In the genomic region with DNA sequence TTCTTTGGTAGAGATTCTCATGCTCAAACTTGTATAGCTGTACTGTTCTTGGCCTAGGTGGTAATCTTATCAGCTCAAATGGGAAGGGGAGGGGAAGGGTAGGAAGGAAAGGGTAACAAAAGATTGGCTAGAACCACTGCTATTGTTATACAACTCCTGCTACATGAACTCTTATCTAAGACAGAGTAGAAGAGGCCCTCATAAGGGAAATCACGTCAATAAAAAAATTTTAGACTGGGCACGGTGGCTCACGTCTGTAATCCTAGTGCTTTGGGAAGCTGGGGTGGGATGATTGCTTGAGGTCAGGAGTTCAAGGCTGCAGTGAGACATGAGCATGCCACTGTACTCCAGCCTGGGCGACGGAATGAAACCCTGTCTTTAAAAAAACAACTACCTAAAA, we compare ENCODE assay signal across 10 cellular contexts. TPM values are rescaled to one million over a fixed set of nuclear protein-coding genes. Genes with fewer than 3 reads are reported as not detected.
A peak's percentile ranks its signal among the peaks of the same experiment; 100 is the strongest.
DNase-seq lines count a peak whose midpoint lies in the region; ATAC-seq and TF ChIP-seq lines count a peak whose summit lies in the region.
"Had no signal": no experiment of that assay in that cellular context is flagged by ENCODE, and none has a peak within 500 bp of the region (broad histone marks: within the 10 kb centered on the region; RNA-seq: fewer than 3 reads in every experiment).

No MANE protein-coding gene starts in this region.

- peaks cover 63% of the 10 kb centered on the region for H3K36me3 Mint-ChIP-seq in activated CD8-positive, alpha-beta memory T cell treated with anti-CD3 and anti-CD28 coated beads, Interleukin-2, amount 10 ng/mL, durations not matched to agents 7 days and 5 days

- no peaks in the 10 kb centered on the region for H3K27me3 Mint-ChIP-seq in activated CD8-positive, alpha-beta memory T cell treated with anti-CD3 and anti-CD28 coated beads, Interleukin-2, amount 10 ng/mL, durations not matched to agents 7 days and 5 days
- H3K27me3 Mint-ChIP-seq: memory B cell had no signal

- no peak for TF ChIP-seq RAD21 in liver (IDR thresholded peaks at IDR 0.05)

- H3K27ac Mint-ChIP-seq in activated CD8-positive, alpha-beta memory T cell treated with anti-CD3 and anti-CD28 coated beads, Interleukin-2, amount 10 ng/mL, durations not matched to agents 7 days and 5 days = peak overlapping the region; percentile 96
- H3K27ac Mint-ChIP-seq: memory B cell had no signal

- peak; percentile 20 for ATAC-seq in activated CD8-positive, alpha-beta memory T cell treated with anti-CD3 and anti-CD28 coated beads, Interleukin-2, amount 10 ng/mL, durations not matched to agents 7 days and 5 days
- ATAC-seq in thoracic aorta (ENCODE audit: insufficient number of reproducible peaks, low FRiP score, low read depth) = no peak

- 31 to 43% (median 36%) methylated on average over 5 of the region's 5 CpGs for WGBS in adrenal gland, 4 donors
- 65% methylated on average over 5 of the region's 5 CpGs for WGBS in liver

- H3K9me3 Mint-ChIP-seq in activated CD8-positive, alpha-beta memory T cell treated with anti-CD3 and anti-CD28 coated beads, Interleukin-2, amount 10 ng/mL, durations not matched to agents 7 days and 5 days (ENCODE audit: low read depth) = no peaks in the 10 kb centered on the region
- H3K9me3 Mint-ChIP-seq: HFFc6, memory B cell had no signal

- H3K4me3 ChIP-seq in adrenal gland (no peak overlapping the region), liver (ENCODE audit: low read depth in 1 of 3, low read length in 3 of 3) (no peak overlapping the region), thoracic aorta (no peak overlapping the region)

- H3K27ac ChIP-seq in adrenal gland (peak overlapping the region in 4 of 5 donors; percentile 42 to 82 (median 53)), liver (ENCODE audit: low read depth in 1 of 2, low read length in 2 of 2) (peak overlapping the region; percentile 32 to 42), thoracic aorta (peak overlapping the region; percentile 27 to 55)

- no peak overlapping the region for H3K9ac ChIP-seq in liver (ENCODE audit: low read depth in 1 of 2, low read length in 2 of 2)

- H3K4me1 ChIP-seq in adrenal gland (replicated peaks in 1 of 2) = peaks cover 34 to 76% of the 10 kb centered on the region in 2 donors
- peaks cover 4 to 20% (median 9%) of the 10 kb centered on the region in 4 donors for H3K4me1 ChIP-seq in liver (ENCODE audit: control insufficient read depth in 4 of 4, insufficient read depth in 4 of 4, low read length in 3 of 4)
- H3K4me1 ChIP-seq in thoracic aorta (ENCODE audit: control insufficient read depth in 1 of 2, low read depth in 2 of 2) = peaks cover 52 to 58% of the 10 kb centered on the region in 2 donors

- no peak for DNase-seq in activated CD8-positive, alpha-beta memory T cell treated with anti-CD3 and anti-CD28 coated beads, Interleukin-2, amount 10 ng/mL, durations not matched to agents 7 days and 5 days
- no peak for DNase-seq in activated CD8-positive, alpha-beta memory T cell treated with anti-CD3 and anti-CD28 coated beads, Interleukin-2, amount 50 U/mL, for 48 hours
- DNase-seq in adrenal gland = peak; percentile 42 to 83 (median 67)
- DNase-seq in thoracic aorta (ENCODE audit: low spot score) = no peak
- DNase-seq in iPS-NIHi11 (ENCODE audit: low spot score) = no peak
- DNase-seq in stimulated activated CD4-positive, alpha-beta T cell treated with anti-CD3 and anti-CD28 coated beads, Interleukin-4, amount 100 ng/mL, for 1 hour = no peak
- DNase-seq in stimulated activated CD4-positive, alpha-beta T cell treated with anti-CD3 and anti-CD28 coated beads, Interleukin-2, amount 100 ng/mL, for 48 hours = no peak
- DNase-seq: HFFc6 had no signal

- intact Hi-C loops in adrenal gland (cut with DNase I) = no loop called here

- no peak for TF ChIP-seq CTCF in adrenal gland (IDR thresholded peaks at IDR 0.05)
- no peak for TF ChIP-seq CTCF in liver (IDR thresholded peaks at IDR 0.05; ENCODE audit: low read depth, low read length, missing input control)
- no peak for TF ChIP-seq CTCF in thoracic aorta (IDR thresholded peaks at IDR 0.05)

- H3K4me3 Mint-ChIP-seq in activated CD8-positive, alpha-beta memory T cell treated with anti-CD3 and anti-CD28 coated beads, Interleukin-2, amount 10 ng/mL, durations not matched to agents 7 days and 5 days = peak overlapping the region; percentile 54
- H3K4me3 Mint-ChIP-seq: HFFc6 had no signal

- H3K27me3 ChIP-seq in adrenal gland = no peaks in the 10 kb centered on the region
- no peaks in the 10 kb centered on the region for H3K27me3 ChIP-seq in liver (ENCODE audit: control insufficient read depth in 4 of 4, insufficient read depth in 4 of 4, low read length in 3 of 4)
- no peaks in the 10 kb centered on the region for H3K27me3 ChIP-seq in thoracic aorta (replicated peaks; ENCODE audit: insufficient read depth)

- H3K36me3 ChIP-seq in adrenal gland (replicated peaks in 1 of 2) (peaks cover 0 to 38% of the 10 kb centered on the region in 2 donors), liver (ENCODE audit: control insufficient read depth in 4 of 4, insufficient read depth in 3 of 4, low read depth in 1 of 4, low read length in 3 of 4) (peaks cover 8 to 61% (median 39%) of the 10 kb centered on the region in 4 donors), thoracic aorta (peaks cover 21% of the 10 kb centered on the region)

- peaks cover 76% of the 10 kb centered on the region for H3K4me1 Mint-ChIP-seq in activated CD8-positive, alpha-beta memory T cell treated with anti-CD3 and anti-CD28 coated beads, Interleukin-2, amount 10 ng/mL, durations not matched to agents 7 days and 5 days

- CTCF ChIA-PET in activated CD8-positive, alpha-beta memory T cell treated with anti-CD3 and anti-CD28 coated beads, Interleukin-2, amount 10 ng/mL, durations not matched to agents 7 days and 5 days (lab: Charles Lee) = interaction anchor here (0.7 to 3.2 kb wide), 12 partner anchors 8 to 144 kb away, joined by 3 to 35 read pairs (median 3); no protein-coding TSS in a partner anchor

- peak in 1 of 2 donors; percentile 11 for TF ChIP-seq POLR2A in adrenal gland (IDR thresholded peaks at IDR 0.05)

- H3K9me3 ChIP-seq in adrenal gland (replicated peaks in 1 of 3) = no peaks in the 10 kb centered on the region
- no peaks in the 10 kb centered on the region for H3K9me3 ChIP-seq in liver (ENCODE audit: control insufficient read depth in 4 of 4, low read length in 3 of 4)
- no peaks in the 10 kb centered on the region for H3K9me3 ChIP-seq in thoracic aorta

TF ChIP-seq in liver, 16 proteins besides CTCF, POLR2A, EP300 and RAD21 (continues in another document):
- TF ChIP-seq, protein P1, sequence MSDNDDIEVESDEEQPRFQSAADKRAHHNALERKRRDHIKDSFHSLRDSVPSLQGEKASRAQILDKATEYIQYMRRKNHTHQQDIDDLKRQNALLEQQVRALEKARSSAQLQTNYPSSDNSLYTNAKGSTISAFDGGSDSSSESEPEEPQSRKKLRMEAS (IDR thresholded peaks at IDR 0.05) = no peak
- TF ChIP-seq TAF1 (conservative IDR thresholded peaks at IDR 0.05) (no peak), HNF4A (conservative IDR thresholded peaks at IDR 0.05) (no peak)
- TF ChIP-seq, protein P2, sequence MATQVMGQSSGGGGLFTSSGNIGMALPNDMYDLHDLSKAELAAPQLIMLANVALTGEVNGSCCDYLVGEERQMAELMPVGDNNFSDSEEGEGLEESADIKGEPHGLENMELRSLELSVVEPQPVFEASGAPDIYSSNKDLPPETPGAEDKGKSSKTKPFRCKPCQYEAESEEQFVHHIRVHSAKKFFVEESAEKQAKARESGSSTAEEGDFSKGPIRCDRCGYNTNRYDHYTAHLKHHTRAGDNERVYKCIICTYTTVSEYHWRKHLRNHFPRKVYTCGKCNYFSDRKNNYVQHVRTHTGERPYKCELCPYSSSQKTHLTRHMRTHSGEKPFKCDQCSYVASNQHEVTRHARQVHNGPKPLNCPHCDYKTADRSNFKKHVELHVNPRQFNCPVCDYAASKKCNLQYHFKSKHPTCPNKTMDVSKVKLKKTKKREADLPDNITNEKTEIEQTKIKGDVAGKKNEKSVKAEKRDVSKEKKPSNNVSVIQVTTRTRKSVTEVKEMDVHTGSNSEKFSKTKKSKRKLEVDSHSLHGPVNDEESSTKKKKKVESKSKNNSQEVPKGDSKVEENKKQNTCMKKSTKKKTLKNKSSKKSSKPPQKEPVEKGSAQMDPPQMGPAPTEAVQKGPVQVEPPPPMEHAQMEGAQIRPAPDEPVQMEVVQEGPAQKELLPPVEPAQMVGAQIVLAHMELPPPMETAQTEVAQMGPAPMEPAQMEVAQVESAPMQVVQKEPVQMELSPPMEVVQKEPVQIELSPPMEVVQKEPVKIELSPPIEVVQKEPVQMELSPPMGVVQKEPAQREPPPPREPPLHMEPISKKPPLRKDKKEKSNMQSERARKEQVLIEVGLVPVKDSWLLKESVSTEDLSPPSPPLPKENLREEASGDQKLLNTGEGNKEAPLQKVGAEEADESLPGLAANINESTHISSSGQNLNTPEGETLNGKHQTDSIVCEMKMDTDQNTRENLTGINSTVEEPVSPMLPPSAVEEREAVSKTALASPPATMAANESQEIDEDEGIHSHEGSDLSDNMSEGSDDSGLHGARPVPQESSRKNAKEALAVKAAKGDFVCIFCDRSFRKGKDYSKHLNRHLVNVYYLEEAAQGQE (IDR thresholded peaks at IDR 0.05) = no peak
- TF ChIP-seq, protein P3, sequence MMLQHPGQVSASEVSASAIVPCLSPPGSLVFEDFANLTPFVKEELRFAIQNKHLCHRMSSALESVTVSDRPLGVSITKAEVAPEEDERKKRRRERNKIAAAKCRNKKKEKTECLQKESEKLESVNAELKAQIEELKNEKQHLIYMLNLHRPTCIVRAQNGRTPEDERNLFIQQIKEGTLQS (IDR thresholded peaks at IDR 0.05) = no peak
- TF ChIP-seq, protein P4, sequence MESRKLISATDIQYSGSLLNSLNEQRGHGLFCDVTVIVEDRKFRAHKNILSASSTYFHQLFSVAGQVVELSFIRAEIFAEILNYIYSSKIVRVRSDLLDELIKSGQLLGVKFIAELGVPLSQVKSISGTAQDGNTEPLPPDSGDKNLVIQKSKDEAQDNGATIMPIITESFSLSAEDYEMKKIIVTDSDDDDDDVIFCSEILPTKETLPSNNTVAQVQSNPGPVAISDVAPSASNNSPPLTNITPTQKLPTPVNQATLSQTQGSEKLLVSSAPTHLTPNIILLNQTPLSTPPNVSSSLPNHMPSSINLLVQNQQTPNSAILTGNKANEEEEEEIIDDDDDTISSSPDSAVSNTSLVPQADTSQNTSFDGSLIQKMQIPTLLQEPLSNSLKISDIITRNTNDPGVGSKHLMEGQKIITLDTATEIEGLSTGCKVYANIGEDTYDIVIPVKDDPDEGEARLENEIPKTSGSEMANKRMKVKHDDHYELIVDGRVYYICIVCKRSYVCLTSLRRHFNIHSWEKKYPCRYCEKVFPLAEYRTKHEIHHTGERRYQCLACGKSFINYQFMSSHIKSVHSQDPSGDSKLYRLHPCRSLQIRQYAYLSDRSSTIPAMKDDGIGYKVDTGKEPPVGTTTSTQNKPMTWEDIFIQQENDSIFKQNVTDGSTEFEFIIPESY (IDR thresholded peaks at IDR 0.05) = no peak

RNA-seq across cellular contexts. Expression of a gene that starts 15.9 kb away (rescaled TPM):
- total RNA-seq in activated CD8-positive, alpha-beta memory T cell treated with anti-CD3 and anti-CD28 coated beads, Interleukin-2, amount 10 ng/mL, durations not matched to agents 7 days and 5 days = 100 to 1,000 TPM in 1 of 2 experiments, 10 to 100 TPM in 1; 93.1 to 131 TPM
- total RNA-seq in adrenal gland = 100 to 1,000 TPM; 182 to 427 (median 220) TPM
- polyA plus RNA-seq in adrenal gland = 100 to 1,000 TPM; 134 to 191 (median 158) TPM
- total RNA-seq in liver = 100 to 1,000 TPM; 318 to 398 TPM
- 100 to 1,000 TPM; 150 to 212 TPM for polyA plus RNA-seq in liver
- total RNA-seq in thoracic aorta = 100 to 1,000 TPM; 177 to 344 TPM

Comparison
In these comparisons a context has a peak if more than half of its experiments do, and no peak if none do; other contexts are left out.
1. DNase-seq: peak in adrenal gland (7 of 7); none in activated CD8-positive, alpha-beta memory T cell treated with anti-CD3 and anti-CD28 coated beads, Interleukin-2, amount 10 ng/mL, durations not matched to agents 7 days and 5 days (single experiment), activated CD8-positive, alpha-beta memory T cell treated with anti-CD3 and anti-CD28 coated beads, Interleukin-2, amount 50 U/mL, for 48 hours (single experiment), thoracic aorta (single experiment), iPS-NIHi11 (single experiment), stimulated activated CD4-positive, alpha-beta T cell treated with anti-CD3 and anti-CD28 coated beads, Interleukin-4, amount 100 ng/mL, for 1 hour (single experiment) and stimulated activated CD4-positive, alpha-beta T cell treated with anti-CD3 and anti-CD28 coated beads, Interleukin-2, amount 100 ng/mL, for 48 hours (0 of 2).
2. Peak in every context shown above with its lines, with median percentiles within 50 percentile points of each other: H3K27ac ChIP-seq.